13 cellular contexts compared by ENCODE assay signal in genomic region chr2:11414372-11415124, GRCh38. TPM values are rescaled to one million over a fixed set of nuclear protein-coding genes. Genes with fewer than 3 reads are reported as not detected.
DNase-seq lines count a peak whose midpoint lies in the region; ATAC-seq and TF ChIP-seq lines count a peak whose summit lies in the region.
"Had no signal": no experiment of that assay in that cellular context is flagged by ENCODE, and none has a peak within 500 bp of the region (broad histone marks: within the 10 kb centered on the region; RNA-seq: fewer than 3 reads in every experiment).

No MANE protein-coding gene starts in this region.

- no peak overlapping the region for H3K9ac ChIP-seq in neuronal stem cell (ENCODE audit: low read depth, low read length, poor library complexity)
- H3K9ac ChIP-seq: BLaER1 treated with 17β-estradiol and CSF1 and Interleukin-3, amounts not matched to agents 10 nM and 100 nM had no signal

- peaks cover 2 to 19% of the 10 kb centered on the region in 2 donors for H3K9me3 ChIP-seq in neuronal stem cell (replicated peaks in 1 of 2; ENCODE audit: control insufficient read depth in 2 of 2, insufficient read depth in 1 of 2, low read depth in 1 of 2, low read length in 2 of 2)

- H2BK15ac ChIP-seq in neuronal stem cell (ENCODE audit: low read length) = no peak overlapping the region

- no peaks in the 10 kb centered on the region for H3K79me1 ChIP-seq in neuronal stem cell (ENCODE audit: low read depth, low read length)

- H2BK120ac ChIP-seq in neuronal stem cell (ENCODE audit: low read depth, low read length) = no peak overlapping the region

- 0 out of 2 replicates have a peak overlapping the region, but pooled peaks have one; percentile 58 for H3K27ac Mint-ChIP-seq in WTC11
- H3K27ac Mint-ChIP-seq: B cell; CD8-positive, alpha-beta T cell; H9 had no signal

- peaks cover 21% of the 10 kb centered on the region for H3K9me3 Mint-ChIP-seq in WTC11

- CTCF ChIA-PET in WTC11 (lab: Charles Lee) = interaction anchor here (7.3 kb wide), 1 partner anchor 282 kb away, joined by 91 read pairs; a partner anchor contains a TSS

- H2BK5ac ChIP-seq in neuronal stem cell (ENCODE audit: low read length) = no peak overlapping the region

- WGBS in neuronal stem cell (ENCODE audit: extremely low coverage in 2 of 2, insufficient read length in 2 of 2, insufficient replicate concordance in 1 of 2), 2 donors = no CpG with 5 or more reads among the region's 12 CpGs

- H3K4me1 Mint-ChIP-seq in WTC11 = no peaks in the 10 kb centered on the region
- H3K4me1 Mint-ChIP-seq: B cell, H9 had no signal

- no peak overlapping the region for H2BK12ac ChIP-seq in neuronal stem cell (ENCODE audit: low read length)

- POLR2A ChIA-PET in WTC11 (lab: Charles Lee) = no interaction called here

- H3K36me3 ChIP-seq in neuronal stem cell (replicated peaks in 1 of 2; ENCODE audit: control insufficient read depth in 2 of 2, insufficient read depth in 2 of 2, low read length in 2 of 2) = no peaks in the 10 kb centered on the region
- H3K36me3 ChIP-seq: BLaER1 treated with 17β-estradiol and CSF1 and Interleukin-3, amounts not matched to agents 10 nM and 100 nM had no signal

- peaks cover 3 to 5% of the 10 kb centered on the region in 2 donors for H3K4me1 ChIP-seq in neuronal stem cell (ENCODE audit: control insufficient read depth in 2 of 2, insufficient read depth in 1 of 2, low read depth in 1 of 2, low read length in 2 of 2)

- no peak overlapping the region for H3K4me3 Mint-ChIP-seq in WTC11
- H3K4me3 Mint-ChIP-seq: B cell; CD8-positive, alpha-beta T cell; H9 had no signal

- no peak overlapping the region for H3K4ac ChIP-seq in neuronal stem cell (ENCODE audit: low read length)

- H3K27me3 ChIP-seq in neuronal stem cell (ENCODE audit: control insufficient read depth in 3 of 3, insufficient read depth in 3 of 3, low read depth in 1 of 3, low read length in 3 of 3) = no peaks in the 10 kb centered on the region
- H3K27me3 ChIP-seq: BLaER1 treated with 17β-estradiol and CSF1 and Interleukin-3, amounts not matched to agents 10 nM and 100 nM had no signal

- peaks cover 15% of the 10 kb centered on the region for H3K36me3 Mint-ChIP-seq in WTC11
- H3K36me3 Mint-ChIP-seq: CD8-positive, alpha-beta T cell had no signal

- DNase-seq in WTC11 (ENCODE audit: low spot score) (no peak), head of caudate nucleus (peak in 25 of 42 donors; percentile 13 to 82 (median 42)), neuronal stem cell (ENCODE audit: low spot score) (no peak), NCI-H774 (lab: John Stamatoyannopoulos, UW) (no peak)
- DNase-seq: Calu3; CD8-positive, alpha-beta T cell; H9; IMR-90 had no signal

- H3K27me3 Mint-ChIP-seq in WTC11 (ENCODE audit: low read depth) = peaks cover 3% of the 10 kb centered on the region

- H3K4me3 ChIP-seq in neuronal stem cell (ENCODE audit: low read length in 2 of 2) = peak overlapping the region in 1 of 2 donors; percentile 11
- H3K4me3 ChIP-seq: BLaER1 treated with 17β-estradiol and CSF1 and Interleukin-3, amounts not matched to agents 10 nM and 100 nM had no signal

- H3K14ac ChIP-seq in neuronal stem cell (ENCODE audit: low read length) = no peak overlapping the region

- no peak overlapping the region for H3K23ac ChIP-seq in neuronal stem cell (ENCODE audit: low read depth, low read length, poor library complexity)

- no peak overlapping the region for H4K91ac ChIP-seq in neuronal stem cell (ENCODE audit: low read depth, low read length, poor library complexity)

- TF ChIP-seq CTCF in WTC11 (IDR thresholded peaks at IDR 0.05) = no peak

- no peak overlapping the region for H2AK5ac ChIP-seq in neuronal stem cell (ENCODE audit: low read depth, low read length)

- no peak overlapping the region for H3K27ac ChIP-seq in neuronal stem cell (replicated peaks; ENCODE audit: low read length)
- H3K27ac ChIP-seq: BLaER1 treated with 17β-estradiol and CSF1 and Interleukin-3, amounts not matched to agents 10 nM and 100 nM had no signal

- no peak overlapping the region for H3K4me2 ChIP-seq in neuronal stem cell (ENCODE audit: insufficient read depth, low read length, poor library complexity, severe bottlenecking)
- H3K4me2 ChIP-seq: BLaER1 treated with 17β-estradiol and CSF1 and Interleukin-3, amounts not matched to agents 10 nM and 100 nM had no signal

- peak overlapping the region; percentile 86 for H2AFZ ChIP-seq in neuronal stem cell (ENCODE audit: low read length)

- ATAC-seq in WTC11 = no peak
- ATAC-seq in GM21367 (IDR thresholded peaks at IDR 0.05; ENCODE audit: unreplicated experiment) = no peak
- no peak for ATAC-seq in GM18867 (IDR thresholded peaks at IDR 0.05; ENCODE audit: unreplicated experiment)
- ATAC-seq in GM18868 (IDR thresholded peaks at IDR 0.05; ENCODE audit: unreplicated experiment) = no peak
- ATAC-seq: CD8-positive, alpha-beta T cell had no signal

- H3K18ac ChIP-seq in neuronal stem cell (ENCODE audit: low read length) = no peak overlapping the region

- intact Hi-C loops in head of caudate nucleus (cut with DNase I) = loop anchor here (5.0 kb wide), 1 partner anchor 182 kb away; no protein-coding TSS in a partner anchor

- no peak overlapping the region for H4K8ac ChIP-seq in neuronal stem cell (ENCODE audit: low read depth, low read length)

TF ChIP-seq in WTC11, 78 proteins besides CTCF, POLR2A, EP300 and RAD21 (continues in another document):
- TF ChIP-seq ZNF425 (CRISPR knock-in tag; conservative IDR thresholded peaks at IDR 0.05) (no peak), ZBTB21 (CRISPR knock-in tag; IDR thresholded peaks at IDR 0.05; ENCODE audit: borderline replicate concordance) (no peak), ZNF671 (CRISPR knock-in tag; IDR thresholded peaks at IDR 0.05) (no peak), FOXK1 (CRISPR knock-in tag; IDR thresholded peaks at IDR 0.05) (no peak), ZNF121 (CRISPR knock-in tag; IDR thresholded peaks at IDR 0.05) (no peak), TCF7 (CRISPR knock-in tag; IDR thresholded peaks at IDR 0.05; ENCODE audit: low read depth) (no peak), SMAD4 (CRISPR knock-in tag; IDR thresholded peaks at IDR 0.05) (no peak), ZNF232 (CRISPR knock-in tag; IDR thresholded peaks at IDR 0.05) (no peak), ZNF532 (CRISPR knock-in tag; IDR thresholded peaks at IDR 0.05; ENCODE audit: borderline replicate concordance) (no peak), NFATC4 (CRISPR knock-in tag; IDR thresholded peaks at IDR 0.05) (no peak), SMAD3 (CRISPR knock-in tag; IDR thresholded peaks at IDR 0.05; ENCODE audit: borderline replicate concordance) (no peak), ZMAT4 (CRISPR knock-in tag; IDR thresholded peaks at IDR 0.05) (no peak), SP1 (CRISPR knock-in tag; conservative IDR thresholded peaks at IDR 0.05) (no peak), ATF1 (CRISPR knock-in tag; IDR thresholded peaks at IDR 0.05) (no peak), FOXJ3 (CRISPR knock-in tag; IDR thresholded peaks at IDR 0.05; ENCODE audit: borderline replicate concordance) (no peak)

RNA-seq across cellular contexts. Expression of gene E2F6, which starts 51.4 kb away (rescaled TPM):
- 14.2 to 16.0 TPM (median 14.4 TPM) in 3 replicates for total RNA-seq in WTC11 (2021)
- 16.2 TPM for polyA plus RNA-seq in neuronal stem cell (2013, experiment 1 of 2)
- 17.7 TPM for polyA plus RNA-seq in neuronal stem cell (2013, experiment 2 of 2)

Comparison
In these comparisons a context has a peak if more than half of its experiments do, and no peak if none do; other contexts are left out.
1. DNase-seq: peak in head of caudate nucleus (25 of 42); none in WTC11 (single experiment), neuronal stem cell (single experiment) and NCI-H774 (single experiment).